8 cellular contexts compared by ENCODE assay signal in the genomic region with DNA sequence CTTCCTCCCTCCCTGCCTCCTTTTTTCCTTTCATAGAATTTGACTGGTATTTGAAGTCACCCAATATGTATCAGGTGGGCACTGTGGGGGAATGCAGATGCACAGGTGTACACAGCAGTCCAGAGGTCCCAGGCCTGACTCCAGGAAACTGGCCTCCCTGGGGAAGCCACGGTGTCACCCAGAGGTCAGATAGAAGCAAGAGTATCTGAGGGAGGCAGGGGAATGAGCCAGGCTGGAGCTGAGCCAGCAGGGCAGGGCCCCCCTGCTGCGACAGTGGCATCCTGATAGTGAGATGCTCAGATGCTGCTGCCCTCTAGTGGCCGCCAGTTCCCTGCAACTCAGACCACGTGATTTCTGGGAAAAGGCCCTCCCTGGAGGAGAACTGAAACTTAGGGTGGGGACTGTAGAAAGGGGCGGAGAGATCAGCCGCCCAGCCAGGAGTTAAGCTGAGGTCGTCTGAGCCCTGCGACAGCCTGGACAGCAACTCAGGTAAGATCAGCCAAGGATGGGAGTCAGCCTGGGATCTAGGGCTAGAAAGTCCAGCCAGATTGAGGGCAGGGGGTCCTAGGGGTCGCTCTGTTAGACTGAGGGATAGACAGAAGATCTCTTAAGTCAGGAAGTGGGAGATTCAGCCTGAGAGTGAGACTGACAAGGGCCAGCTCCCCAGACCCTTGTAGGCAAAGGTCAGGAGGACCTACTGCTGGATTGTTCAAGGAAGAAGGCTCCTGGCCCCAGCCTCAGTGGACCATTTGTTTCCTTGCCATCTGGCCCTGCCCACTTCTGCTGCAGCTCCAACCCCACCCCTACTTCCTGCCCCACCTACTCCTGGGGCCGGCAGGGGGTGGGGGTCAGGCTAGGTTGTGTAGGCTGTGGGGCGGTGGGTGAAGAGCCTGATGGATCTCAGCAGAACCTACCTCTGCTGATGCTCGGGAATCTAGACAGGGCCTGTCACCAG. TPM values are rescaled to one million over a fixed set of nuclear protein-coding genes. Genes with fewer than 3 reads are reported as not detected.
A peak's percentile ranks its signal among the peaks of the same experiment; 100 is the strongest.
DNase-seq lines count a peak whose midpoint lies in the region; ATAC-seq and TF ChIP-seq lines count a peak whose summit lies in the region.

A gene with protein sequence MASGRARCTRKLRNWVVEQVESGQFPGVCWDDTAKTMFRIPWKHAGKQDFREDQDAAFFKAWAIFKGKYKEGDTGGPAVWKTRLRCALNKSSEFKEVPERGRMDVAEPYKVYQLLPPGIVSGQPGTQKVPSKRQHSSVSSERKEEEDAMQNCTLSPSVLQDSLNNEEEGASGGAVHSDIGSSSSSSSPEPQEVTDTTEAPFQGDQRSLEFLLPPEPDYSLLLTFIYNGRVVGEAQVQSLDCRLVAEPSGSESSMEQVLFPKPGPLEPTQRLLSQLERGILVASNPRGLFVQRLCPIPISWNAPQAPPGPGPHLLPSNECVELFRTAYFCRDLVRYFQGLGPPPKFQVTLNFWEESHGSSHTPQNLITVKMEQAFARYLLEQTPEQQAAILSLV (plus strand): TSS at position 416 of the 955 bp plus-strand sequence. CDS start 880 bp downstream, outside the sequence.

- peak within 1 kb of the TSS; percentile 60 for H3K4me3 ChIP-seq in BJ (ENCODE audit: low read depth, low read length)
- H3K4me3 ChIP-seq in kidney epithelial cell (ENCODE audit: low read depth, low read length): peak within 1 kb of the TSS; percentile 66

- H3K27me3 Mint-ChIP-seq in chondrocyte (ENCODE audit: low read depth): no peaks in the 10 kb centered on the region

- POLR2A ChIA-PET in BJ (lab: Charles Lee): interaction anchor here (0.6 to 1.9 kb wide), 5 partner anchors 10 to 20 kb away, joined by 3 to 8 read pairs (median 3); partner anchors contain the start of genes EMC9 and PSME2

- DNase-seq in BJ (ENCODE audit: low read depth) (peak; percentile 78), NCI-H510A (lab: John Stamatoyannopoulos, UW) (peak; percentile 85), chondrocyte (ENCODE audit: low spot score) (peak; percentile 95), kidney epithelial cell (ENCODE audit: low read depth) (peak; percentile 73)
- peak; percentile 99 for DNase-seq in activated CD4-positive, alpha-beta T cell treated with anti-CD3 and anti-CD28 coated beads for 1 hour
- peak; percentile 95 to 97 for DNase-seq in stimulated activated CD4-positive, alpha-beta T cell treated with anti-CD3 and anti-CD28 coated beads, Interleukin-15, amount 100 ng/mL, for 48 hours (ENCODE audit: low read depth in 2 of 2)

- H3K4me3 Mint-ChIP-seq in chondrocyte (ENCODE audit: unreplicated experiment): peak within 1 kb of the TSS; percentile 86

- TF ChIP-seq CTCF in BJ (IDR thresholded peaks at IDR 0.05; ENCODE audit: insufficient read depth, low read depth, low read length) (peak; percentile 96), chondrocyte (IDR thresholded peaks at IDR 0.05) (peak; percentile 98), kidney epithelial cell (IDR thresholded peaks at IDR 0.05; ENCODE audit: insufficient read depth, low read length, poor library complexity, severe bottlenecking) (peak; percentile 91)

- peaks cover 50% of the 10 kb centered on the region for H3K36me3 ChIP-seq in BJ (ENCODE audit: control insufficient read depth, insufficient read depth, low read length)
- peaks cover 13% of the 10 kb centered on the region for H3K36me3 ChIP-seq in kidney epithelial cell (ENCODE audit: control insufficient read depth, insufficient read depth, low read length)

- CTCF ChIA-PET in BJ (lab: Yijun Ruan, JAX): interaction anchor here (0.6 to 4.6 kb wide), 34 partner anchors 10 to 281 kb away, joined by 3 to 39 read pairs (median 5); partner anchors contain the start of genes CHMP4A, DCAF11, EMC9 and IPO4

- peaks cover 20% of the 10 kb centered on the region for H3K4me1 Mint-ChIP-seq in chondrocyte (ENCODE audit: low read depth)

- H3K27me3 ChIP-seq in BJ (ENCODE audit: control insufficient read depth, insufficient read depth, low read length): no peaks in the 10 kb centered on the region
- H3K27me3 ChIP-seq in kidney epithelial cell (ENCODE audit: control insufficient read depth, insufficient read depth, low read length): no peaks in the 10 kb centered on the region

- H3K27ac Mint-ChIP-seq in chondrocyte (ENCODE audit: unreplicated experiment): peak within 1 kb of the TSS; percentile 85

- peak; percentile 72 for ATAC-seq in HG03439 (IDR thresholded peaks at IDR 0.05; ENCODE audit: unreplicated experiment)

- no peaks in the 10 kb centered on the region for H3K9me3 Mint-ChIP-seq in chondrocyte (ENCODE audit: low read depth)

- H3K36me3 Mint-ChIP-seq in chondrocyte (ENCODE audit: low read depth): peaks cover 32% of the 10 kb centered on the region

- peak; percentile 98 for TF ChIP-seq POLR2A in GM19193 (IDR thresholded peaks at IDR 0.05; ENCODE audit: extremely low read depth, insufficient read depth, insufficient read length)

RNA-seq across cellular contexts. Expression of the gene that starts here (rescaled TPM):
- 84.8 and 107 TPM in 2 replicates for polyA plus RNA-seq in BJ (2011; rRNA removed)
- 69.7 and 117 TPM in 2 replicates for polyA minus RNA-seq in BJ (2011; rRNA and poly(A)+ RNA removed)
- total RNA-seq in chondrocyte: 28.9 to 38.4 TPM (median 37.8 TPM) in 3 replicates
- 66.5 and 71.3 TPM in 2 replicates for total RNA-seq in kidney epithelial cell

Comparison
In these comparisons a context has a peak if more than half of its experiments do, and no peak if none do; other contexts are left out.
1. Peak in every context shown above with its lines: DNase-seq, ATAC-seq and H3K4me3 ChIP-seq.